ENCODE assay signal across 13 cellular contexts in the genomic region with DNA sequence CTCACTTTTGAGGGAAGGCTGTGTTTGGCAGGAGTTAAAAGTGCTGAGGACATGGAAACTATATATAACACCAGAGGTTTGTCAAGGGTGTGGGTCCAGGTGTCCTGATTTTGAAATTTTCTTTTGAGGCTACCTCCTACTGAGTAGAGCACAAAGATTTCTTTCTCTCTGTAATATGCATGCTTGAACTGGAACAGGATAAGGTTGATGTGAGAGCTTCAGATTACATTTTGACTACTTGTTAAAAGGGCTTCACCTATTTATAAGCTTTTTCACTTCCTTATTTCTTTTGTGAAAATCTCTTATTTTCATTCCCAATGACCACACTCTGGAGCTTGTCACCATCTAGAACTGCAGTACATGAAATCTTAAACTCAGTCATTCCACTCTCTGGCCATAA. TPM values are rescaled to one million over a fixed set of nuclear protein-coding genes. Genes with fewer than 3 reads are reported as not detected.
DNase-seq lines count a peak whose midpoint lies in the region; ATAC-seq and TF ChIP-seq lines count a peak whose summit lies in the region.
"Had no signal": no experiment of that assay in that cellular context is flagged by ENCODE, and none has a peak within 500 bp of the region (broad histone marks: within the 10 kb centered on the region; RNA-seq: fewer than 3 reads in every experiment).

No MANE protein-coding gene starts in this region.

- H3K27me3 ChIP-seq in parathyroid adenoma (ENCODE audit: control insufficient read depth, insufficient read depth, low read length) (no peaks in the 10 kb centered on the region), lower lobe of right lung (ENCODE audit: low read depth) (no peaks in the 10 kb centered on the region)

- H3K36me3 ChIP-seq in parathyroid adenoma (ENCODE audit: control insufficient read depth, insufficient read depth, low read length) (no peaks in the 10 kb centered on the region), lower lobe of right lung (no peaks in the 10 kb centered on the region)

- no peak overlapping the region for H2AFZ ChIP-seq in parathyroid adenoma

- peak overlapping the region; percentile 49 for H3K4me3 ChIP-seq in parathyroid adenoma (ENCODE audit: low read depth, low read length)
- H3K4me3 ChIP-seq in lower lobe of right lung, result no peak overlapping the region

- TF ChIP-seq CTCF in parathyroid adenoma (IDR thresholded peaks at IDR 0.05), result no peak
- TF ChIP-seq CTCF in lower lobe of right lung (IDR thresholded peaks at IDR 0.05), result no peak

- H3K27ac ChIP-seq in parathyroid adenoma, result peak overlapping the region; percentile 94
- H3K27ac ChIP-seq in lower lobe of right lung, result no peak overlapping the region
- H3K27ac ChIP-seq: epithelial cell of prostate had no signal

- H3K79me2 ChIP-seq in parathyroid adenoma, result peaks cover 11% of the 10 kb centered on the region

- H3K9me3 ChIP-seq in parathyroid adenoma (ENCODE audit: control insufficient read depth, low read length) (no peaks in the 10 kb centered on the region), lower lobe of right lung (no peaks in the 10 kb centered on the region)

- H3K4me2 ChIP-seq in parathyroid adenoma (ENCODE audit: low read length), result peak overlapping the region; percentile 74

- ATAC-seq in GM19023 (IDR thresholded peaks at IDR 0.05; ENCODE audit: unreplicated experiment) (peak; percentile 75), GM21723 (IDR thresholded peaks at IDR 0.05; ENCODE audit: unreplicated experiment) (peak; percentile 92), HG03135 (IDR thresholded peaks at IDR 0.05; ENCODE audit: unreplicated experiment) (peak; percentile 66), lower lobe of right lung (no peak)
- ATAC-seq: sciatic nerve had no signal

- peaks cover 18% of the 10 kb centered on the region for H3K4me1 ChIP-seq in parathyroid adenoma
- H3K4me1 ChIP-seq in lower lobe of right lung, result no peaks in the 10 kb centered on the region

- DNase-seq in MV-4-11 (lab: John Stamatoyannopoulos, UW), result no peak
- no peak for DNase-seq in activated gamma-delta T cell treated with Interleukin-2 at 50 U/mL for 16 hours
- no peak for DNase-seq in lower lobe of right lung
- DNase-seq: aorta, DMS153, KG1, T-helper 2 cell had no signal

- H3K9ac ChIP-seq in parathyroid adenoma, result no peak overlapping the region

- intact Hi-C loops in lower lobe of right lung (cut with DNase I), result no loop called here

RNA-seq across cellular contexts. Expression of a gene that starts 59.8 kb away (rescaled TPM):
- total RNA-seq in lower lobe of right lung, result 10.1 TPM

Comparison
In these comparisons a context has a peak if more than half of its experiments do, and no peak if none do; other contexts are left out.
1. ATAC-seq: peak in GM19023 (single experiment), GM21723 (single experiment) and HG03135 (single experiment); none in lower lobe of right lung (0 of 2).